Comparison of ENCODE assay signal across 10 cellular contexts in genomic region chr14:64680013-64680674, GRCh38. TPM values are rescaled to one million over a fixed set of nuclear protein-coding genes. Genes with fewer than 3 reads are reported as not detected.
A peak's percentile ranks its signal among the peaks of the same experiment; 100 is the strongest.
DNase-seq lines count a peak whose midpoint lies in the region; ATAC-seq, FAIRE-seq and TF ChIP-seq lines count a peak whose summit lies in the region.
"Had no signal": no experiment of that assay in that cellular context is flagged by ENCODE, and none has a peak within 500 bp of the region (broad histone marks: within the 10 kb centered on the region; RNA-seq: fewer than 3 reads in every experiment).

No MANE protein-coding gene starts in this region.

- WGBS in mammary epithelial cell (ENCODE audit: low coverage, missing lambda C conversion rate): 8% methylated on average over 6 of the region's 9 CpGs
- WGBS in urinary bladder: 59% methylated on average over 9 of the region's 9 CpGs

- CTCF ChIA-PET in mammary epithelial cell (lab: Charles Lee; ENCODE audit: low non-redundant PET): interaction anchor here (0.6 to 0.7 kb wide), 2 partner anchors 36 to 241 kb away, joined by 3 read pairs; no protein-coding TSS in a partner anchor

- H3K4me1 Mint-ChIP-seq in activated T-cell treated with anti-CD3 and anti-CD28 coated beads, Interleukin-2, amount 50 U/mL, for 72 hours (ENCODE audit: low read depth): peaks cover 8% of the 10 kb centered on the region

- peak overlapping the region; percentile 66 for H2AFZ ChIP-seq in mammary epithelial cell (ENCODE audit: low read depth, low read length)

- H3K27ac Mint-ChIP-seq in activated T-cell treated with anti-CD3 and anti-CD28 coated beads, Interleukin-2, amount 50 U/mL, for 72 hours: no peak overlapping the region

- H3K27me3 ChIP-seq in mammary epithelial cell (ENCODE audit: insufficient read depth, low read length): no peaks in the 10 kb centered on the region

- no peaks in the 10 kb centered on the region for H3K79me2 ChIP-seq in mammary epithelial cell (ENCODE audit: insufficient read depth, low read length)

- no peak for FAIRE-seq in frontal cortex (lab: Jason Lieb, UNC)

- H3K9me3 Mint-ChIP-seq in activated T-cell treated with anti-CD3 and anti-CD28 coated beads, Interleukin-2, amount 50 U/mL, for 72 hours: no peaks in the 10 kb centered on the region

- TF ChIP-seq CTCF in mammary epithelial cell (conservative IDR thresholded peaks at IDR 0.05 in 1 of 2, IDR thresholded peaks at IDR 0.05 in 1 of 2; ENCODE audit: extremely low read depth in 1 of 2, insufficient read depth in 1 of 2, low read depth in 1 of 2, low read length in 2 of 2): peak in 1 of 2 donors; percentile 32

- in situ Hi-C loops in mammary epithelial cell (cut with MboI; ENCODE audit: low sequenced_read_pairs in 2 of 2): no loop called here

- TSS peak; percentile 93 for BruUV-seq in mammary epithelial cell (replicated peaks; lab: Mats Ljungman, UMichigan)

- intact Hi-C loops in mammary epithelial cell (cut with micrococcal nuclease): loop anchor here (1.0 to 2.0 kb wide), 4 partner anchors 27 to 79 kb away; no protein-coding TSS in a partner anchor

- H3K4me3 ChIP-seq in mammary epithelial cell (replicated peaks in 1 of 3; ENCODE audit: insufficient read depth in 1 of 3, low read depth in 2 of 3, low read length in 3 of 3) (no peak overlapping the region), urinary bladder (ENCODE audit: low read depth, low read length) (no peak overlapping the region)

- no peaks in the 10 kb centered on the region for H3K36me3 Mint-ChIP-seq in activated T-cell treated with anti-CD3 and anti-CD28 coated beads, Interleukin-2, amount 50 U/mL, for 72 hours (ENCODE audit: insufficient read depth in 2 of 2)

- no peak overlapping the region for H3K4me3 Mint-ChIP-seq in activated T-cell treated with anti-CD3 and anti-CD28 coated beads, Interleukin-2, amount 50 U/mL, for 72 hours

- H3K4me1 ChIP-seq in mammary epithelial cell (ENCODE audit: insufficient read depth, low read length): peaks cover 50% of the 10 kb centered on the region
- no peaks in the 10 kb centered on the region for H3K4me1 ChIP-seq in urinary bladder (ENCODE audit: insufficient read depth)

- H3K36me3 ChIP-seq in mammary epithelial cell (ENCODE audit: insufficient read depth, low read length) (no peaks in the 10 kb centered on the region), urinary bladder (ENCODE audit: insufficient read depth) (no peaks in the 10 kb centered on the region)

- DNase-seq in activated T-cell treated with anti-CD3 and anti-CD28 coated beads, Interleukin-2, amount 50 U/mL, for 72 hours: no peak
- no peak for DNase-seq in activated T-cell treated with anti-CD3 and anti-CD28 coated beads, Interleukin-2, amount 50 U/mL, for 48 hours
- DNase-seq in mammary epithelial cell (peak; percentile 99), midbrain (lab: John Stamatoyannopoulos, UW) (peak; percentile 15), cerebellum (ENCODE audit: low spot score) (no peak), frontal cortex (ENCODE audit: low spot score in 2 of 2) (no peak), MV-4-11 (lab: John Stamatoyannopoulos, UW) (no peak)
- DNase-seq: foreskin melanocyte, retina had no signal

- H3K27ac ChIP-seq in mammary epithelial cell (ENCODE audit: insufficient read depth, low read depth, low read length): peak overlapping the region; percentile 94
- H3K27ac ChIP-seq in urinary bladder (ENCODE audit: low read depth): peak overlapping the region; percentile 52

- peak overlapping the region; percentile 40 for H3K4me2 ChIP-seq in mammary epithelial cell (ENCODE audit: insufficient read depth, low read depth, low read length)

- peak; percentile 63 to 80 for ATAC-seq in activated T-cell treated with anti-CD3 and anti-CD28 coated beads, Interleukin-2, amount 50 U/mL, for 72 hours (replicated peaks in 1 of 2)

- no peaks in the 10 kb centered on the region for H3K27me3 Mint-ChIP-seq in activated T-cell treated with anti-CD3 and anti-CD28 coated beads, Interleukin-2, amount 50 U/mL, for 72 hours (ENCODE audit: low read depth)

- peak overlapping the region; percentile 69 for H3K9ac ChIP-seq in mammary epithelial cell (ENCODE audit: insufficient read depth, low read length)

- dilution Hi-C loops in mammary epithelial cell (cut with HindIII; ENCODE audit: low sequenced_read_pairs): no loop called here

- no peaks in the 10 kb centered on the region for H4K20me1 ChIP-seq in mammary epithelial cell (ENCODE audit: insufficient read depth, low read length)

- H3K9me3 ChIP-seq in mammary epithelial cell (replicated peaks; ENCODE audit: insufficient read depth, low read length): no peaks in the 10 kb centered on the region

RNA-seq across cellular contexts. Expression of gene PLEKHG3, which starts 24.1 kb away (rescaled TPM):
- total RNA-seq in activated T-cell treated with anti-CD3 and anti-CD28 coated beads, Interleukin-2, amount 50 U/mL, for 72 hours: 1 to 10 TPM; 2.4 to 8.8 TPM
- 100 to 1,000 TPM in 1 of 2 donors, 10 to 100 TPM in 1; 47.8 to 137 TPM for total RNA-seq in mammary epithelial cell
- polyA plus RNA-seq in mammary epithelial cell: 68.7 TPM
- polyA minus RNA-seq in mammary epithelial cell: 80.7 TPM
- 30.6 TPM for total RNA-seq in urinary bladder
- 74.5 TPM for polyA plus RNA-seq in urinary bladder
- total RNA-seq in cerebellum: 5.9 TPM
- 7.3 TPM for total RNA-seq in frontal cortex

Comparison
In these comparisons a context has a peak if more than half of its experiments do, and no peak if none do; other contexts are left out.
1. DNase-seq: peak in mammary epithelial cell (single experiment) and midbrain (single experiment); none in activated T-cell treated with anti-CD3 and anti-CD28 coated beads, Interleukin-2, amount 50 U/mL, for 72 hours (0 of 2), activated T-cell treated with anti-CD3 and anti-CD28 coated beads, Interleukin-2, amount 50 U/mL, for 48 hours (0 of 2), cerebellum (single experiment), frontal cortex (0 of 2) and MV-4-11 (single experiment).